In the genomic region with DNA sequence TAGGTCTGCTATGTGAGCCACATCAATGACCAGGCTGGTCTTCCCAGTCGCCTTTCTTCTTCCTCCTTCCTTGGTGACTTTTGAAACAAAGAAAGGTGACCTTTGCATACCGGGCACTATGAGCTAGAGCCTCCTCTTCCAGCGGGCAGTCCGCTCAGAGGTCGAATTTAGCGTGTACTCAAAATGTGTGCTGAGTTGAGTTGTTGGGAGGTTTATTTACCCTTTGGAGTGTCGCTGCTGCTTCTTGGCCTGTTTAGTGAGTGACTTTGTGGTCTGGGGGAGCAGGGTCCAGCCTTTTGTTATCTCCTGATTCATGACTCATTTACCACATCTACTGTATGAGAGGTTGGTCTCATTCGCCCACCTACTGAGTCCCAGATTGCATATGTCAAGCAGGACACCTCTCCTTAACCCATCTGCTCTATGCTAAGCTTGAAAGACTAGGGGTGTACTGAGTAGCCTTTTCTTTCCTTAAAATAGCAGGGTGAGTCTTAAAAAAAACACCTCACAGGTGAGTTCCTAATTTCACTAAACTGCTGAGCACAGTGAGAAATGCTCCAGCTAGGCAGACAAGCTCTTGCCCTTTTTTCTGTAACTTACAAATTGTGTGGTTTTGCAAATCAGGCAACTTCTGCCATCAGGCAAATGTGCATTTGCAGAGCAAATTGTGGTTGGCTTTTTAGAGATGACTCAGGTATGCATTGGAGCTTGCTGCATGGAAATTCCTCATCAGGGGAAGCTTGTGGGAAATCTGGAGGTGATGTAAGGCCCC, we compare ENCODE assay signal across 1 cellular context.
TF ChIP-seq lines count a peak whose summit lies in the region.

No MANE protein-coding gene starts in this region.

TF ChIP-seq in K562, 482 proteins besides CTCF, POLR2A, EP300 and RAD21 (continued from another document):
- TF ChIP-seq, protein P1, sequence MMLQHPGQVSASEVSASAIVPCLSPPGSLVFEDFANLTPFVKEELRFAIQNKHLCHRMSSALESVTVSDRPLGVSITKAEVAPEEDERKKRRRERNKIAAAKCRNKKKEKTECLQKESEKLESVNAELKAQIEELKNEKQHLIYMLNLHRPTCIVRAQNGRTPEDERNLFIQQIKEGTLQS (IDR thresholded peaks at IDR 0.05), result peak; percentile 43; the same call in 1 of the 2 replicates
- TF ChIP-seq, protein P1 (CRISPR knock-in tag; conservative IDR thresholded peaks at IDR 0.05), result no peak
